7 cellular contexts compared by ENCODE assay signal in genomic region chr22:46250035-46250782, GRCh38.
DNase-seq lines count a peak whose midpoint lies in the region; ATAC-seq and TF ChIP-seq lines count a peak whose summit lies in the region.

TSS of gene CDPF1 (minus strand) at chr22:46250293. CDS start at chr22:46248284, 2,009 bp downstream.

- peak within 1 kb of the TSS; percentile 77 for H3K4me3 ChIP-seq in retinal pigment epithelial cell (ENCODE audit: low read length)

- in situ Hi-C loops in GM13977 (cut with MboI; ENCODE audit: low pct_unique_long_range_greater_than_20kb, low sequenced_read_pairs, unreplicated experiment): no loop called here

- TF ChIP-seq CTCF in GM13977 (IDR thresholded peaks at IDR 0.05; ENCODE audit: extremely low read depth, insufficient read depth, missing control alignments) (peak; percentile 24), retinal pigment epithelial cell (conservative IDR thresholded peaks at IDR 0.05; ENCODE audit: low read depth, low read length) (no peak)

- DNase-seq in GM13977 (ENCODE audit: low spot score) (peak; percentile 96), NCI-H1417 (lab: John Stamatoyannopoulos, UW) (peak; percentile 41 to 90 (median 86)), T-helper 22 cell (ENCODE audit: low read depth) (peak; percentile 84), astrocyte of the hippocampus (ENCODE audit: low read depth, low spot score) (peak; percentile 94), hippocampal formation (lab: John Stamatoyannopoulos, UW) (peak; percentile 59 to 90), retinal pigment epithelial cell (ENCODE audit: low read depth) (peak; percentile 23)

- ATAC-seq in HG02763 (IDR thresholded peaks at IDR 0.05; ENCODE audit: unreplicated experiment): peak; percentile 85

Comparison
In these comparisons a context has a peak if more than half of its experiments do, and no peak if none do; other contexts are left out.
1. Peak in every context shown above with its lines: DNase-seq, ATAC-seq and H3K4me3 ChIP-seq.
2. DNase-seq: peak in every context shown above with its lines; median percentile 96 in GM13977; 94 in astrocyte of the hippocampus; 86 in NCI-H1417; 84 in T-helper 22 cell; 74 in hippocampal formation; 23 in retinal pigment epithelial cell.